Comparison of ENCODE assay signal across 20 cellular contexts in genomic region chr12:26009593-26009992, GRCh38. TPM values are rescaled to one million over a fixed set of nuclear protein-coding genes. Genes with fewer than 3 reads are reported as not detected.
DNase-seq lines count a peak whose midpoint lies in the region; ATAC-seq and TF ChIP-seq lines count a peak whose summit lies in the region.
"Had no signal": no experiment of that assay in that cellular context is flagged by ENCODE, and none has a peak within 500 bp of the region (broad histone marks: within the 10 kb centered on the region; RNA-seq: fewer than 3 reads in every experiment).

No MANE protein-coding gene starts in this region.

- H3K9me3 ChIP-seq in HEK293 (ENCODE audit: control insufficient read depth, insufficient read depth, low read depth, low read length) (no peaks in the 10 kb centered on the region), RWPE2 (ENCODE audit: severe bottlenecking) (no peaks in the 10 kb centered on the region), muscle layer of duodenum (ENCODE audit: control insufficient read depth in 1 of 2, low read length in 2 of 2) (no peaks in the 10 kb centered on the region), subcutaneous abdominal adipose tissue (ENCODE audit: control insufficient read depth in 5 of 5, low read length in 5 of 5) (no peaks in the 10 kb centered on the region)
- H3K9me3 ChIP-seq: lower lobe of right lung, neutrophil had no signal

- no peak overlapping the region for H3K27ac ChIP-seq in HEK293 (ENCODE audit: extremely low read depth, low read depth, low read length)
- H3K27ac ChIP-seq in RWPE2 (ENCODE audit: poor library complexity, severe bottlenecking), result peak overlapping the region; percentile 29
- H3K27ac ChIP-seq in muscle layer of duodenum (ENCODE audit: low read length), result peak overlapping the region; percentile 86
- H3K27ac ChIP-seq in subcutaneous abdominal adipose tissue (ENCODE audit: low read depth, low read length), result peak overlapping the region; percentile 68
- H3K27ac ChIP-seq: epithelial cell of prostate, neutrophil had no signal

- H3K4me3 ChIP-seq in HEK293 (ENCODE audit: low read depth, low read length) (no peak overlapping the region), RWPE2 (ENCODE audit: severe bottlenecking) (no peak overlapping the region), muscle layer of duodenum (ENCODE audit: low read depth in 1 of 2, low read length in 2 of 2) (no peak overlapping the region), subcutaneous abdominal adipose tissue (ENCODE audit: low read depth in 1 of 5, low read length in 5 of 5) (no peak overlapping the region)
- H3K4me3 ChIP-seq: lower lobe of right lung had no signal

- DNase-seq in RWPE2 (ENCODE audit: low spot score), result no peak
- no peak for DNase-seq in activated naive CD4-positive, alpha-beta T cell treated with anti-CD3 and anti-CD28 coated beads, Interleukin-2, amount 50 U/mL, for 16 hours
- no peak for DNase-seq in sciatic nerve (ENCODE audit: low spot score)
- no peak for DNase-seq in activated T-cell treated with anti-CD3 and anti-CD28 coated beads, Interleukin-2, amount 50 U/mL, for 1 hour
- DNase-seq in glutamatergic neuron, result no peak
- DNase-seq: activated naive CD4-positive, alpha-beta T cell treated with anti-CD3 and anti-CD28 coated beads for 36 hours; activated T-cell treated with anti-CD3 and anti-CD28 coated beads, Interleukin-2, amount 50 U/mL, for 4 hours; anterior cingulate cortex; CD4-positive, CD25-positive, alpha-beta regulatory T cell; lower lobe of right lung; NCI-H187; NCI-H526 treated with DMSO at 0.1 percent for 48 hours; SIG-M5; T-cell had no signal

- H3K27ac Mint-ChIP-seq in glutamatergic neuron (ENCODE audit: unreplicated experiment), result no peak overlapping the region
- H3K27ac Mint-ChIP-seq: activated naive CD4-positive, alpha-beta T cell treated with anti-CD3 and anti-CD28 coated beads for 36 hours; CD4-positive, CD25-positive, alpha-beta regulatory T cell; T-cell had no signal

- CTCF ChIA-PET in HEK293 (lab: Yijun Ruan, JAX), result interaction anchor here (0.7 kb wide), 1 partner anchor 30 kb away, joined by 3 read pairs; no protein-coding TSS in a partner anchor

- intact Hi-C loops in sciatic nerve (cut with DNase I), result no loop called here

- no peak overlapping the region for H3K9ac ChIP-seq in subcutaneous abdominal adipose tissue (ENCODE audit: low read length in 5 of 5)

- H3K36me3 Mint-ChIP-seq in glutamatergic neuron (ENCODE audit: unreplicated experiment), result no peaks in the 10 kb centered on the region
- H3K36me3 Mint-ChIP-seq: CD4-positive, CD25-positive, alpha-beta regulatory T cell; T-cell had no signal

- no peaks in the 10 kb centered on the region for H3K27me3 Mint-ChIP-seq in glutamatergic neuron (ENCODE audit: unreplicated experiment)
- H3K27me3 Mint-ChIP-seq: central memory CD8-positive, alpha-beta T cell had no signal

- H3K4me1 ChIP-seq in HEK293 (ENCODE audit: control insufficient read depth, insufficient read depth, low read length) (peaks cover 13% of the 10 kb centered on the region), RWPE2 (ENCODE audit: insufficient read depth, poor library complexity, severe bottlenecking) (peaks cover 2% of the 10 kb centered on the region), muscle layer of duodenum (ENCODE audit: control insufficient read depth in 1 of 2, insufficient read depth in 2 of 2, low read length in 2 of 2) (peaks cover 5 to 22% of the 10 kb centered on the region in 2 donors), subcutaneous abdominal adipose tissue (ENCODE audit: control insufficient read depth in 5 of 5, insufficient read depth in 5 of 5, low read length in 5 of 5) (peaks cover 6 to 21% (median 14%) of the 10 kb centered on the region in 5 donors)

- H3K36me3 ChIP-seq in HEK293 (ENCODE audit: control insufficient read depth in 2 of 2, insufficient read depth in 1 of 2, low read length in 2 of 2), result no peaks in the 10 kb centered on the region
- H3K36me3 ChIP-seq in RWPE2 (ENCODE audit: low read depth), result no peaks in the 10 kb centered on the region
- H3K36me3 ChIP-seq in muscle layer of duodenum (ENCODE audit: control insufficient read depth in 1 of 2, insufficient read depth in 2 of 2, low read length in 2 of 2), result no peaks in the 10 kb centered on the region
- H3K36me3 ChIP-seq in subcutaneous abdominal adipose tissue (ENCODE audit: control insufficient read depth in 5 of 5, insufficient read depth in 5 of 5, low read length in 5 of 5), result no peaks in the 10 kb centered on the region
- H3K36me3 ChIP-seq: lower lobe of right lung, neutrophil had no signal

- POLR2A ChIA-PET in HEK293 (lab: Yijun Ruan, JAX), result no interaction called here

- no peak for ATAC-seq in RWPE2 (ENCODE audit: low read depth)
- ATAC-seq in sciatic nerve, result no peak
- ATAC-seq: activated T-cell treated with anti-CD3 and anti-CD28 coated beads, Interleukin-2, amount 50 U/mL, for 4 hours; T-cell had no signal

- no peaks in the 10 kb centered on the region for H3K9me3 Mint-ChIP-seq in glutamatergic neuron (ENCODE audit: unreplicated experiment)
- H3K9me3 Mint-ChIP-seq: activated naive CD4-positive, alpha-beta T cell treated with anti-CD3 and anti-CD28 coated beads for 36 hours; activated T-cell treated with anti-CD3 and anti-CD28 coated beads, Interleukin-2, amount 50 U/mL, for 4 hours; central memory CD8-positive, alpha-beta T cell; T-cell had no signal

- TF ChIP-seq CTCF in HEK293 (tag by site-specific recombination; IDR thresholded peaks at IDR 0.05) (no peak), RWPE2 (IDR thresholded peaks at IDR 0.05; ENCODE audit: poor library complexity, severe bottlenecking) (no peak), glutamatergic neuron (IDR thresholded peaks at IDR 0.05; ENCODE audit: partially characterized antibody, unreplicated experiment) (no peak)

- peaks cover 13% of the 10 kb centered on the region for H3K4me1 Mint-ChIP-seq in glutamatergic neuron (ENCODE audit: low read depth, unreplicated experiment)
- H3K4me1 Mint-ChIP-seq: CD4-positive, CD25-positive, alpha-beta regulatory T cell; central memory CD8-positive, alpha-beta T cell; T-cell had no signal

- H3K27me3 ChIP-seq in RWPE2 (ENCODE audit: insufficient read depth, poor library complexity, severe bottlenecking) (no peaks in the 10 kb centered on the region), muscle layer of duodenum (ENCODE audit: low read depth, low read length) (no peaks in the 10 kb centered on the region), subcutaneous abdominal adipose tissue (ENCODE audit: control insufficient read depth in 5 of 5, insufficient read depth in 4 of 5, low read length in 5 of 5) (no peaks in the 10 kb centered on the region)
- H3K27me3 ChIP-seq: neutrophil had no signal

- no peak overlapping the region for H3K4me3 Mint-ChIP-seq in glutamatergic neuron (ENCODE audit: unreplicated experiment)
- H3K4me3 Mint-ChIP-seq: activated naive CD4-positive, alpha-beta T cell treated with anti-CD3 and anti-CD28 coated beads for 36 hours; activated T-cell treated with anti-CD3 and anti-CD28 coated beads, Interleukin-2, amount 50 U/mL, for 4 hours; CD4-positive, CD25-positive, alpha-beta regulatory T cell; central memory CD8-positive, alpha-beta T cell; T-cell had no signal

TF ChIP-seq in HEK293, 187 proteins besides CTCF, POLR2A, EP300 and RAD21:
- TF ChIP-seq ZNF184 (tag by site-specific recombination; IDR thresholded peaks at IDR 0.05), result no peak
- no peak for TF ChIP-seq ZNF24 (tag by site-specific recombination; IDR thresholded peaks at IDR 0.05)
- TF ChIP-seq PRDM1 (tag by site-specific recombination; IDR thresholded peaks at IDR 0.05), result peak; percentile 99

RNA-seq across cellular contexts. Expression of gene RASSF8, which starts 51.1 kb away (rescaled TPM):
- total RNA-seq in sciatic nerve (132 TPM), glutamatergic neuron (ENCODE audit: unreplicated experiment) (41.3 TPM)
